ENCODE assay signal across 8 cellular contexts in the genomic region with DNA sequence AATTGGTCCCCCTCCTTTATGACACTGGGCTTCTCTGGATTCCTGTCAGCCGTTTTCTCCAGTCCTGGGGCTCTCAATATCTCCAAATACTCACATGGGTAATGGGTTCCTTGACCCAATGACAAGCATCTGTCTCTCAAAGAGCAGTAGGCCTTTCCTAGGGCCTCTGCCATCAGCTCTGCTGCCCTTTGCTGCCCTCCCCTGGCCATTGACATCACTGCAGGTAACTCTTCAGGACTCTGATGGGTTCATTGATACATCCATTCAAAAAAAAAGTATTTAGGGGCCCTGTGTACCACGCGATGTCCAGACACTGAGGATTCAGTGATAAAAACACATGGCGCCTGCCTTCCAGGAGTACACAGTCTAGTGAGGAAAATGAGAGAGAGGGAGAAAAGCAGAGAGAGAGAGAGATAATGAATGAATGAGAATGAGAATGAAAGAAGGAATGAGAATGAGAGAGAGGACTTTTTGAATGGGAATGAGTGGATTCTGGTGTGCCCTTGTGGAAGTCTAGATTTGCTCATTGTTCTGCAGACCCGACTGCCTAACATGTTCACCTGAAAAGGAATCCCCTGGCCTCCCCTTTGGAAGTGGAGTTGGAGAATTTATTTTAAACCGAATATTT. TPM values are rescaled to one million over a fixed set of nuclear protein-coding genes. Genes with fewer than 3 reads are reported as not detected.
DNase-seq lines count a peak whose midpoint lies in the region; ATAC-seq and TF ChIP-seq lines count a peak whose summit lies in the region.

No MANE protein-coding gene starts in this region.

- DNase-seq in AG20443 (ENCODE audit: low spot score) = peak; percentile 80
- peak; percentile 18 for DNase-seq in NCI-H345 treated with DMSO at 0.1 percent for 48 hours (lab: John Stamatoyannopoulos, UW; ENCODE audit: unreplicated experiment)
- peak; percentile 81 for DNase-seq in activated CD8-positive, alpha-beta T cell treated with anti-CD3 and anti-CD28 coated beads, Interleukin-2, amount 10 ng/mL, durations not matched to agents 7 days and 5 days
- DNase-seq in endodermal cell = peak; percentile 94
- DNase-seq in mucosa of descending colon = peak in 2 of 3 donors; percentile 78 to 85
- DNase-seq in stimulated activated CD8-positive, alpha-beta memory T cell treated with anti-CD3 and anti-CD28 coated beads, Interleukin-4, amount 100 ng/mL, for 4 hours (ENCODE audit: low read depth in 2 of 2, low spot score in 1 of 2) = peak; percentile 13 to 42

- intact Hi-C loops in mucosa of descending colon (cut with DNase I, micrococcal nuclease) = loop anchor here in 1 of 2 donors (10.0 kb wide), 1 partner anchor 348 kb away; no protein-coding TSS in a partner anchor

- peaks cover 3% of the 10 kb centered on the region for H3K4me1 Mint-ChIP-seq in activated CD8-positive, alpha-beta T cell treated with anti-CD3 and anti-CD28 coated beads, Interleukin-2, amount 10 ng/mL, durations not matched to agents 7 days and 5 days (ENCODE audit: low read depth)
- H3K4me1 Mint-ChIP-seq in endodermal cell = peaks cover 37% of the 10 kb centered on the region

- 35 to 41% methylated on average over 6 of the region's 6 CpGs for WGBS in endodermal cell (ENCODE audit: insufficient coverage in 1 of 2, insufficient read length in 1 of 2), 2 experiments

- no peaks in the 10 kb centered on the region for H3K27me3 Mint-ChIP-seq in activated CD8-positive, alpha-beta T cell treated with anti-CD3 and anti-CD28 coated beads, Interleukin-2, amount 10 ng/mL, durations not matched to agents 7 days and 5 days (ENCODE audit: low read depth)
- peaks cover 23% of the 10 kb centered on the region for H3K27me3 Mint-ChIP-seq in endodermal cell (ENCODE audit: insufficient read depth)

- no peak overlapping the region for H3K27ac Mint-ChIP-seq in activated CD8-positive, alpha-beta T cell treated with anti-CD3 and anti-CD28 coated beads, Interleukin-2, amount 10 ng/mL, durations not matched to agents 7 days and 5 days
- no peak overlapping the region for H3K27ac Mint-ChIP-seq in endodermal cell

- no peaks in the 10 kb centered on the region for H3K9me3 Mint-ChIP-seq in activated CD8-positive, alpha-beta T cell treated with anti-CD3 and anti-CD28 coated beads, Interleukin-2, amount 10 ng/mL, durations not matched to agents 7 days and 5 days (ENCODE audit: insufficient read depth)
- H3K9me3 Mint-ChIP-seq in endodermal cell = no peaks in the 10 kb centered on the region

- peak; percentile 93 for TF ChIP-seq CTCF in endodermal cell (conservative IDR thresholded peaks at IDR 0.05)
- TF ChIP-seq CTCF in mucosa of descending colon (IDR thresholded peaks at IDR 0.05) = peak; percentile 86

- peak; percentile 76 for ATAC-seq in GM18519 (IDR thresholded peaks at IDR 0.05; ENCODE audit: low FRiP score, unreplicated experiment)
- ATAC-seq in HG03025 (IDR thresholded peaks at IDR 0.05; ENCODE audit: low FRiP score, unreplicated experiment) = peak; percentile 61
- peak; percentile 86 for ATAC-seq in activated CD8-positive, alpha-beta T cell treated with anti-CD3 and anti-CD28 coated beads, Interleukin-2, amount 10 ng/mL, durations not matched to agents 7 days and 5 days
- ATAC-seq in mucosa of descending colon = peak; percentile 88

- CTCF ChIA-PET in activated CD8-positive, alpha-beta T cell treated with anti-CD3 and anti-CD28 coated beads, Interleukin-2, amount 10 ng/mL, durations not matched to agents 7 days and 5 days (lab: Charles Lee) = interaction anchor here (0.6 to 5.0 kb wide), 19 partner anchors 8 to 348 kb away, joined by 3 to 47 read pairs (median 4); partner anchors contain the start of gene PPFIBP2

- no peaks in the 10 kb centered on the region for H3K36me3 Mint-ChIP-seq in activated CD8-positive, alpha-beta T cell treated with anti-CD3 and anti-CD28 coated beads, Interleukin-2, amount 10 ng/mL, durations not matched to agents 7 days and 5 days (ENCODE audit: low read depth)
- no peaks in the 10 kb centered on the region for H3K36me3 Mint-ChIP-seq in endodermal cell (ENCODE audit: low read depth)

- no peak overlapping the region for H3K27ac ChIP-seq in endodermal cell (ENCODE audit: low read depth, low read length)

- no peak overlapping the region for H3K9ac ChIP-seq in endodermal cell (ENCODE audit: extremely low read depth, low read length, poor library complexity, severe bottlenecking)

- H3K9me3 ChIP-seq in endodermal cell (ENCODE audit: control insufficient read depth, low read length) = no peaks in the 10 kb centered on the region
- no peaks in the 10 kb centered on the region for H3K9me3 ChIP-seq in mucosa of descending colon

- H3K36me3 ChIP-seq in endodermal cell (ENCODE audit: control insufficient read depth, insufficient read depth, low read length) = no peaks in the 10 kb centered on the region
- H3K36me3 ChIP-seq in mucosa of descending colon (ENCODE audit: low read depth) = no peaks in the 10 kb centered on the region

- POLR2A ChIA-PET in activated CD8-positive, alpha-beta T cell treated with anti-CD3 and anti-CD28 coated beads, Interleukin-2, amount 10 ng/mL, durations not matched to agents 7 days and 5 days (lab: Charles Lee) = no interaction called here

- H3K4me1 ChIP-seq in endodermal cell (ENCODE audit: control insufficient read depth, insufficient read depth, low read length) (peaks cover 22% of the 10 kb centered on the region), mucosa of descending colon (ENCODE audit: low read depth) (no peaks in the 10 kb centered on the region)

- no peak overlapping the region for H3K4me3 ChIP-seq in endodermal cell (ENCODE audit: low read length)
- H3K4me3 ChIP-seq in mucosa of descending colon = no peak overlapping the region

- H3K27me3 ChIP-seq in endodermal cell (ENCODE audit: control insufficient read depth, insufficient read depth, low read length, poor library complexity, severe bottlenecking) = peaks cover 16% of the 10 kb centered on the region

- no peak overlapping the region for H3K4me3 Mint-ChIP-seq in activated CD8-positive, alpha-beta T cell treated with anti-CD3 and anti-CD28 coated beads, Interleukin-2, amount 10 ng/mL, durations not matched to agents 7 days and 5 days
- H3K4me3 Mint-ChIP-seq in endodermal cell = no peak overlapping the region

RNA-seq across cellular contexts. Expression of gene OLFML1, which starts 42.6 kb away (rescaled TPM):
- not detected for total RNA-seq in activated CD8-positive, alpha-beta T cell treated with anti-CD3 and anti-CD28 coated beads, Interleukin-2, amount 10 ng/mL, durations not matched to agents 7 days and 5 days
- 1 to 10 TPM in 1 of 2 donors, under 1 TPM in 1; 0.81 to 1.5 TPM for total RNA-seq in endodermal cell
- polyA plus RNA-seq in endodermal cell (2013, experiment 1 of 2) = 0.75 TPM
- 0.66 TPM for polyA plus RNA-seq in endodermal cell (2013, experiment 2 of 2)
- total RNA-seq in mucosa of descending colon = 10 to 100 TPM in 1 of 3 donors, 1 to 10 TPM in 2; 2.1 to 11.2 (median 5.2) TPM

Comparison
In these comparisons a context has a peak if more than half of its experiments do, and no peak if none do; other contexts are left out.
1. DNase-seq: peak in every context shown above with its lines; median percentile 94 in endodermal cell; 82 in mucosa of descending colon; 81 in activated CD8-positive, alpha-beta T cell treated with anti-CD3 and anti-CD28 coated beads, Interleukin-2, amount 10 ng/mL, durations not matched to agents 7 days and 5 days; 80 in AG20443; 28 in stimulated activated CD8-positive, alpha-beta memory T cell treated with anti-CD3 and anti-CD28 coated beads, Interleukin-4, amount 100 ng/mL, for 4 hours; 18 in NCI-H345 treated with DMSO at 0.1 percent for 48 hours.